In genomic region chr7:76582848-76583631, GRCh38 we compare ENCODE assay signal across 9 cellular contexts. TPM values are rescaled to one million over a fixed set of nuclear protein-coding genes. Genes with fewer than 3 reads are reported as not detected.
A peak's percentile ranks its signal among the peaks of the same experiment; 100 is the strongest.
DNase-seq lines count a peak whose midpoint lies in the region; ATAC-seq and TF ChIP-seq lines count a peak whose summit lies in the region.
"Not testable (repeated sequence)": the region's sequence is repeated elsewhere in the genome, so short reads cannot be mapped to it uniquely, and the experiment has no call there.
"Had no signal": no experiment of that assay in that cellular context is flagged by ENCODE, and none has a peak within 500 bp of the region (broad histone marks: within the 10 kb centered on the region; RNA-seq: fewer than 3 reads in every experiment).

No MANE protein-coding gene starts in this region.

- H3K27ac ChIP-seq in esophagus (ENCODE audit: low read depth in 2 of 2, low read length in 1 of 2) (peak overlapping the region; percentile 13 to 78), tibial artery (peak overlapping the region; percentile 61 to 73)

- H3K27me3 ChIP-seq in esophagus (ENCODE audit: control insufficient read depth in 1 of 2, insufficient read depth in 2 of 2, low read length in 2 of 2); tibial artery: not testable (repeated sequence)

- H3K9me3 Mint-ChIP-seq in T-helper 1 cell treated with Interleukin-12 subunit alpha and Interleukin-12 subunit beta and Interleukin-4 antibody, amounts not matched to agents 30 μg/mL and 1 μg/mL, for 36 hours; activated naive CD8-positive, alpha-beta T cell treated with anti-CD3 and anti-CD28 coated beads, Interleukin-2, amount 10 ng/mL, durations not matched to agents 7 days and 5 days: not testable (repeated sequence)

- not testable (repeated sequence) for H3K27me3 Mint-ChIP-seq in T-helper 1 cell treated with Interleukin-12 subunit alpha and Interleukin-12 subunit beta and Interleukin-4 antibody, amounts not matched to agents 30 μg/mL and 1 μg/mL, for 36 hours (ENCODE audit: low read depth); activated naive CD8-positive, alpha-beta T cell treated with anti-CD3 and anti-CD28 coated beads, Interleukin-2, amount 10 ng/mL, durations not matched to agents 7 days and 5 days

- POLR2A ChIA-PET in activated naive CD8-positive, alpha-beta T cell treated with anti-CD3 and anti-CD28 coated beads, Interleukin-2, amount 10 ng/mL, durations not matched to agents 7 days and 5 days (lab: Charles Lee), result not testable (repeated sequence)

- TF ChIP-seq POLR2A in NB4 (IDR thresholded peaks at IDR 0.05; ENCODE audit: extremely low read depth, insufficient read length), result not testable (repeated sequence)

- not testable (repeated sequence) for H3K36me3 ChIP-seq in esophagus (ENCODE audit: control insufficient read depth in 2 of 2, insufficient read depth in 2 of 2, low read length in 1 of 2); tibial artery

- peak; percentile 71 for ATAC-seq in activated naive CD8-positive, alpha-beta T cell treated with anti-CD3 and anti-CD28 coated beads, Interleukin-2, amount 10 ng/mL, durations not matched to agents 7 days and 5 days (ENCODE audit: low read depth)

- peak overlapping the region; percentile 41 for H3K4me3 Mint-ChIP-seq in T-helper 1 cell treated with Interleukin-12 subunit alpha and Interleukin-12 subunit beta and Interleukin-4 antibody, amounts not matched to agents 30 μg/mL and 1 μg/mL, for 36 hours
- H3K4me3 Mint-ChIP-seq in activated naive CD8-positive, alpha-beta T cell treated with anti-CD3 and anti-CD28 coated beads, Interleukin-2, amount 10 ng/mL, durations not matched to agents 7 days and 5 days, result peak overlapping the region; percentile 69

- H3K4me1 ChIP-seq in esophagus (ENCODE audit: control insufficient read depth in 2 of 2, insufficient read depth in 2 of 2, low read length in 1 of 2), result not testable (repeated sequence)
- H3K4me1 ChIP-seq in tibial artery, result peaks cover 0 to 31% (median 10%) of the 10 kb centered on the region in 4 donors

- H3K9me3 ChIP-seq in esophagus (ENCODE audit: control insufficient read depth in 2 of 2, insufficient read depth in 1 of 2, low read depth in 1 of 2, low read length in 1 of 2); tibial artery: not testable (repeated sequence)

- peak overlapping the region; percentile 83 for H3K27ac Mint-ChIP-seq in T-helper 1 cell treated with Interleukin-12 subunit alpha and Interleukin-12 subunit beta and Interleukin-4 antibody, amounts not matched to agents 30 μg/mL and 1 μg/mL, for 36 hours
- H3K27ac Mint-ChIP-seq in activated naive CD8-positive, alpha-beta T cell treated with anti-CD3 and anti-CD28 coated beads, Interleukin-2, amount 10 ng/mL, durations not matched to agents 7 days and 5 days, result peak overlapping the region; percentile 92

- H3K36me3 Mint-ChIP-seq in T-helper 1 cell treated with Interleukin-12 subunit alpha and Interleukin-12 subunit beta and Interleukin-4 antibody, amounts not matched to agents 30 μg/mL and 1 μg/mL, for 36 hours (ENCODE audit: low read depth), result not testable (repeated sequence)
- peaks cover 11% of the 10 kb centered on the region for H3K36me3 Mint-ChIP-seq in activated naive CD8-positive, alpha-beta T cell treated with anti-CD3 and anti-CD28 coated beads, Interleukin-2, amount 10 ng/mL, durations not matched to agents 7 days and 5 days

- H3K4me3 ChIP-seq in NB4 (ENCODE audit: low read depth, low read length); esophagus (ENCODE audit: low read depth in 1 of 2, low read length in 2 of 2); tibial artery: not testable (repeated sequence)

- DNase-seq in DMS53 (lab: John Stamatoyannopoulos, UW), result peak; percentile 83
- peak; percentile 25 for DNase-seq in NB4 (ENCODE audit: low read depth)
- DNase-seq in activated naive CD8-positive, alpha-beta T cell treated with anti-CD3 and anti-CD28 coated beads, Interleukin-2, amount 10 ng/mL, durations not matched to agents 7 days and 5 days, result not testable (repeated sequence)
- DNase-seq in kidney glomerular epithelial cell (lab: John Stamatoyannopoulos, UW), result peak; percentile 70
- DNase-seq in posterior vena cava (ENCODE audit: low spot score), result peak; percentile 89
- peak; percentile 91 to 93 for DNase-seq in tibial artery

- not testable (repeated sequence) for TF ChIP-seq CTCF in NB4 (IDR thresholded peaks at IDR 0.05; ENCODE audit: low read depth, low read length); tibial artery (IDR thresholded peaks at IDR 0.05)

- intact Hi-C loops in posterior vena cava (cut with DNase I); tibial artery (cut with DNase I; ENCODE audit: low total_unique reads): not testable (repeated sequence)

- 12 to 21% methylated on average over 1 of the region's 2 CpGs for WGBS in esophagus, 2 donors

- H3K4me1 Mint-ChIP-seq in T-helper 1 cell treated with Interleukin-12 subunit alpha and Interleukin-12 subunit beta and Interleukin-4 antibody, amounts not matched to agents 30 μg/mL and 1 μg/mL, for 36 hours (ENCODE audit: low read depth), result peaks cover 32% of the 10 kb centered on the region
- H3K4me1 Mint-ChIP-seq in activated naive CD8-positive, alpha-beta T cell treated with anti-CD3 and anti-CD28 coated beads, Interleukin-2, amount 10 ng/mL, durations not matched to agents 7 days and 5 days, result peaks cover 26% of the 10 kb centered on the region

RNA-seq across cellular contexts. Expression of gene SPDYE16, which starts 39.9 kb away (rescaled TPM):
- total RNA-seq in activated naive CD8-positive, alpha-beta T cell treated with anti-CD3 and anti-CD28 coated beads, Interleukin-2, amount 10 ng/mL, durations not matched to agents 7 days and 5 days, result under 1 TPM; 0.22 to 0.71 TPM
- under 1 TPM; 0.05 to 0.08 TPM for polyA plus RNA-seq in esophagus
- under 1 TPM; 0.10 to 0.28 TPM for total RNA-seq in posterior vena cava
- total RNA-seq: H9 had no signal

RNA-seq across cellular contexts. Expression of gene POMZP3, which starts 44.0 kb away (rescaled TPM):
- total RNA-seq in activated naive CD8-positive, alpha-beta T cell treated with anti-CD3 and anti-CD28 coated beads, Interleukin-2, amount 10 ng/mL, durations not matched to agents 7 days and 5 days, result 10 to 100 TPM; 12.7 to 13.9 TPM
- polyA plus RNA-seq in esophagus, result 1 to 10 TPM; 4.5 to 8.3 TPM
- total RNA-seq in posterior vena cava, result 10 to 100 TPM in 1 of 2 donors, 1 to 10 TPM in 1; 6.9 to 21.7 TPM
